Comparison of ENCODE assay signal across 8 cellular contexts in the genomic region with DNA sequence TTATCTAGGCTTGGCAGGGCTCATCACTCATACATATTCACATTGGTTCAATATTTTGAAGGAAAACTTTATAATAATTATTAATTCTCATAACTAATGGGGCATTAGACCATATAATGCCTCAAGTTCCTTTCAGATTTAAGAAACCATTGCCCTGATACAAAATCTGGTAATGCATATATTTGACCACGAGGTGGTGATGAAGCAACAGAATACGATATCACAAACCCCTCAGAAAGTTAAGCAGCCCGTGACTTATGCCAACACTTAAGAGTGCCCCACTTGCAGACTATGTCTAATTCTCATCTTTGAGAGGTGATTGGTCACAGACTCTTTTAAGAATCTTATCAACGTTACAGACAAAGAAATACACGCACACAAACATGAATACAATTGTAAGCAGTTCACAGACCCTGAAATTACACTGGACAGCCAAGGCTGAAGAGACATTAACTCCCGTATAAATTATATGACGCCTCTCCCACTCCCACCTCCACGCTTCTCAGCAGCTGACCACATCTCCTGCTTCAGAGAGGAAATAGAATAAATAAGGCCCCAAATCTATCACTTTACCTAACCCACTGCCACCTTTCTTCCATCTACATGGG. TPM values are rescaled to one million over a fixed set of nuclear protein-coding genes. Genes with fewer than 3 reads are reported as not detected.
A peak's percentile ranks its signal among the peaks of the same experiment; 100 is the strongest.
DNase-seq lines count a peak whose midpoint lies in the region; ATAC-seq, FAIRE-seq and TF ChIP-seq lines count a peak whose summit lies in the region.

No MANE protein-coding gene starts in this region.

- H3K4me1 Mint-ChIP-seq in MCF 10A (ENCODE audit: insufficient read depth, unreplicated experiment): peaks cover 21% of the 10 kb centered on the region

- TF ChIP-seq CTCF in Peyer's patch (IDR thresholded peaks at IDR 0.05): peak; percentile 46 to 88 (median 78)
- TF ChIP-seq CTCF in MCF 10A (IDR thresholded peaks at IDR 0.05; ENCODE audit: unreplicated experiment): peak; percentile 53
- peak; percentile 30 to 55 (median 52) for TF ChIP-seq CTCF in keratinocyte (optimal IDR thresholded peaks at IDR 0.05 in 1 of 3, IDR thresholded peaks at IDR 0.05 in 1 of 3, conservative IDR thresholded peaks at IDR 0.05 in 1 of 3; ENCODE audit: extremely low read depth in 1 of 3, insufficient read depth in 2 of 3, low read length in 3 of 3)

- CTCF ChIA-PET in MCF 10A (lab: Yijun Ruan, JAX): interaction anchor here (0.6 kb wide), 1 partner anchor 31 kb away, joined by 3 read pairs; no protein-coding TSS in a partner anchor

- no peaks in the 10 kb centered on the region for H4K20me1 ChIP-seq in keratinocyte (ENCODE audit: control insufficient read depth, extremely low read depth, insufficient read depth, low read length)

- POLR2A ChIA-PET in MCF 10A (lab: Yijun Ruan, JAX): interaction anchor here (1.0 kb wide), 1 partner anchor 9 kb away, joined by 3 read pairs; no protein-coding TSS in a partner anchor

- no peaks in the 10 kb centered on the region for H3K79me2 ChIP-seq in keratinocyte (ENCODE audit: control insufficient read depth, insufficient read depth, low read length)

- no peak overlapping the region for H3K4me3 Mint-ChIP-seq in MCF 10A (ENCODE audit: unreplicated experiment)

- no peaks in the 10 kb centered on the region for H3K36me3 Mint-ChIP-seq in MCF 10A (ENCODE audit: insufficient read depth, unreplicated experiment)

- intact Hi-C loops in MCF 10A (cut with micrococcal nuclease): loop anchor here (1.0 to 10.0 kb wide), 5 partner anchors 136 to 799 kb away; no protein-coding TSS in a partner anchor

- no peaks in the 10 kb centered on the region for H3K9me1 ChIP-seq in keratinocyte (ENCODE audit: control insufficient read depth, extremely low read depth, insufficient read depth, low read length)

- BruUV-seq in MCF 10A (replicated peaks; lab: Mats Ljungman, UMichigan): no TSS peak

- no peak overlapping the region for H2AFZ ChIP-seq in keratinocyte (ENCODE audit: control insufficient read depth, low read length)

- no peak overlapping the region for H3K4me2 ChIP-seq in keratinocyte (ENCODE audit: control insufficient read depth, extremely low read depth, insufficient read depth, low read depth, low read length)

- FAIRE-seq in keratinocyte (lab: Jason Lieb, UNC): peak; percentile 68

- TF ChIP-seq POLR2A in Peyer's patch (IDR thresholded peaks at IDR 0.05): no peak

- H3K4me3 ChIP-seq in Peyer's patch (no peak overlapping the region), keratinocyte (ENCODE audit: control insufficient read depth in 2 of 3, extremely low read depth in 1 of 3, insufficient read depth in 2 of 3, low read depth in 1 of 3, low read length in 3 of 3) (no peak overlapping the region)

- H3K4me1 ChIP-seq in Peyer's patch: no peaks in the 10 kb centered on the region
- peaks cover 6% of the 10 kb centered on the region for H3K4me1 ChIP-seq in keratinocyte (ENCODE audit: control insufficient read depth, extremely low read depth, insufficient read depth, low read length)

- H3K36me3 ChIP-seq in Peyer's patch: no peaks in the 10 kb centered on the region
- H3K36me3 ChIP-seq in keratinocyte (ENCODE audit: control insufficient read depth in 2 of 2, extremely low read depth in 1 of 2, insufficient read depth in 2 of 2, low read length in 2 of 2): no peaks in the 10 kb centered on the region

- no peaks in the 10 kb centered on the region for H3K9me3 ChIP-seq in Peyer's patch
- no peaks in the 10 kb centered on the region for H3K9me3 ChIP-seq in keratinocyte (ENCODE audit: control insufficient read depth, low read depth, low read length)

- no peaks in the 10 kb centered on the region for H3K27me3 Mint-ChIP-seq in MCF 10A (ENCODE audit: insufficient read depth, unreplicated experiment)

- H3K27ac Mint-ChIP-seq in MCF 10A (ENCODE audit: low read depth, unreplicated experiment): peak overlapping the region; percentile 35

- H3K27me3 ChIP-seq in Peyer's patch (no peaks in the 10 kb centered on the region), keratinocyte (ENCODE audit: control insufficient read depth, extremely low read depth, insufficient read depth, low read length) (no peaks in the 10 kb centered on the region)

- peak; percentile 81 for ATAC-seq in GM21619 (IDR thresholded peaks at IDR 0.05; ENCODE audit: unreplicated experiment)

- H3K27ac ChIP-seq in Peyer's patch (no peak overlapping the region), keratinocyte (ENCODE audit: control insufficient read depth, insufficient read depth, low read length) (no peak overlapping the region)

- H3K9me3 Mint-ChIP-seq in MCF 10A (ENCODE audit: unreplicated experiment): no peaks in the 10 kb centered on the region

- dilution Hi-C loops in keratinocyte (cut with MboI; ENCODE audit: extremely low pct_ligation_motif_present, low sequenced_read_pairs): no loop called here

- DNase-seq in activated CD8-positive, alpha-beta memory T cell treated with anti-CD3 and anti-CD28 coated beads, Interleukin-2, amount 50 U/mL, for 1 hour (ENCODE audit: extremely low read depth): peak; percentile 9
- no peak for DNase-seq in activated CD8-positive, alpha-beta memory T cell treated with anti-CD3 and anti-CD28 coated beads, Interleukin-2, amount 50 U/mL, for 4 hours
- DNase-seq in KG1 (lab: John Stamatoyannopoulos, UW) (peak; percentile 21), Peyer's patch (peak in 1 of 3 donors; percentile 49), MCF 10A (ENCODE audit: unreplicated experiment) (peak; percentile 72), keratinocyte (ENCODE audit: low read depth, low spot score) (no peak), stromal cell of bone marrow (ENCODE audit: low read depth) (peak; percentile 51)

- no peak overlapping the region for H3K9ac ChIP-seq in keratinocyte (ENCODE audit: control insufficient read depth, extremely low read depth, insufficient read depth, low read length)

RNA-seq across cellular contexts. Expression of gene DNAH6, which starts 20.7 kb away (rescaled TPM):
- total RNA-seq in Peyer's patch: 1 to 10 TPM in 3 of 4 donors, under 1 TPM in 1; under 0.01 to 4.2 (median 1.3) TPM
- 0.14 and 0.76 TPM in 2 replicates for total RNA-seq in MCF 10A (2022)
- 0.02 to 0.08 TPM (median 0.05 TPM) in 3 replicates for polyA plus RNA-seq in keratinocyte
- 0.19 TPM for polyA plus RNA-seq in keratinocyte (2011; ENCODE audit: low read depth)
- 0.01 and 0.06 TPM in 2 replicates for polyA plus RNA-seq in keratinocyte (2011; cell fraction: cytosol; rRNA removed)
- 0.12 and 0.18 TPM in 2 replicates for polyA plus RNA-seq in keratinocyte (2011; cell fraction: nucleus; rRNA removed)
- polyA plus RNA-seq in keratinocyte (2012; ENCODE audit: low replicate concordance): 0.04 and 0.08 TPM in 2 replicates
- 0.13 TPM in 2 of 3 replicates, not detected in the other for polyA minus RNA-seq in keratinocyte
- polyA minus RNA-seq in keratinocyte (2011; cell fraction: cytosol; rRNA and poly(A)+ RNA removed): not detected
- 0.53 and 0.93 TPM in 2 replicates for polyA minus RNA-seq in keratinocyte (2011; cell fraction: nucleus; rRNA and poly(A)+ RNA removed)

RNA-seq across cellular contexts. Expression of gene SUCLG1, which starts 36.6 kb away (rescaled TPM):
- total RNA-seq in Peyer's patch: 100 to 1,000 TPM in 3 of 4 donors, 10 to 100 TPM in 1; 83.3 to 386 (median 242) TPM
- total RNA-seq in MCF 10A (2022): 87.2 and 105 TPM in 2 replicates
- 43.5 to 83.6 TPM (median 69.9 TPM) in 3 replicates for polyA plus RNA-seq in keratinocyte
- polyA plus RNA-seq in keratinocyte (2011; ENCODE audit: low read depth): 85.5 TPM
- polyA plus RNA-seq in keratinocyte (2011; cell fraction: cytosol; rRNA removed): 50.2 and 61.8 TPM in 2 replicates
- 46.8 and 59.6 TPM in 2 replicates for polyA plus RNA-seq in keratinocyte (2011; cell fraction: nucleus; rRNA removed)
- polyA plus RNA-seq in keratinocyte (2012; ENCODE audit: low replicate concordance): 66.1 and 74.8 TPM in 2 replicates
- polyA minus RNA-seq in keratinocyte: 4.7 to 23.9 TPM (median 22.9 TPM) in 3 replicates
- polyA minus RNA-seq in keratinocyte (2011; cell fraction: cytosol; rRNA and poly(A)+ RNA removed): 36.4 TPM
- polyA minus RNA-seq in keratinocyte (2011; cell fraction: nucleus; rRNA and poly(A)+ RNA removed): 19.1 and 28.5 TPM in 2 replicates

Comparison
In these comparisons a context has a peak if more than half of its experiments do, and no peak if none do; other contexts are left out.
1. DNase-seq: peak in activated CD8-positive, alpha-beta memory T cell treated with anti-CD3 and anti-CD28 coated beads, Interleukin-2, amount 50 U/mL, for 1 hour (single experiment), KG1 (single experiment), MCF 10A (single experiment) and stromal cell of bone marrow (single experiment); none in activated CD8-positive, alpha-beta memory T cell treated with anti-CD3 and anti-CD28 coated beads, Interleukin-2, amount 50 U/mL, for 4 hours (single experiment) and keratinocyte (single experiment).
2. Peak in every context shown above with its lines, with median percentiles within 50 percentile points of each other: CTCF ChIP-seq.